Comparison of ENCODE assay signal across 1 cellular context in the genomic region with DNA sequence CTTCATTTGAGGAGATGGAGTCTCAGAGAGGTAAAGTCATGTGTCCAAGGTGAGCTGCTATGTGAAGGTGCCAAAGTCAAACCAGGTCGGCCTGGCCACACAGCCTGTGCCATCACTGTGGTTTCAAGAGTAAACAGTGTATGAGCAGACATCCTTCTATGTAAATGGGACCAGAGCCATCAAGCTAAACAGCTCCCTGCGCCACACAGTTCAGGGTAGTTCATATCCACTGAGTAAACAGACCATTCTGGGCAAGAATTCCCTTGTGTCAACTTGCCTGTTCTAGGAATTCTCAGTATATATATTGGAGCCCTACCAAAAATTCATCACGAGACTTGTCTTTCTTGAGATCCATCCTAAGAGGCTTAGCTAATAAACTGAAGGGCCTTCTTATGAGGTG.
TF ChIP-seq lines count a peak whose summit lies in the region.

No MANE protein-coding gene starts in this region.

TF ChIP-seq in liver, 16 proteins besides CTCF, POLR2A, EP300 and RAD21 (continued from another document):
- TF ChIP-seq, protein P1, sequence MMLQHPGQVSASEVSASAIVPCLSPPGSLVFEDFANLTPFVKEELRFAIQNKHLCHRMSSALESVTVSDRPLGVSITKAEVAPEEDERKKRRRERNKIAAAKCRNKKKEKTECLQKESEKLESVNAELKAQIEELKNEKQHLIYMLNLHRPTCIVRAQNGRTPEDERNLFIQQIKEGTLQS (IDR thresholded peaks at IDR 0.05) = no peak
- TF ChIP-seq NR2F2 (IDR thresholded peaks at IDR 0.05) = no peak
